10 cellular contexts compared by ENCODE assay signal in the genomic region with DNA sequence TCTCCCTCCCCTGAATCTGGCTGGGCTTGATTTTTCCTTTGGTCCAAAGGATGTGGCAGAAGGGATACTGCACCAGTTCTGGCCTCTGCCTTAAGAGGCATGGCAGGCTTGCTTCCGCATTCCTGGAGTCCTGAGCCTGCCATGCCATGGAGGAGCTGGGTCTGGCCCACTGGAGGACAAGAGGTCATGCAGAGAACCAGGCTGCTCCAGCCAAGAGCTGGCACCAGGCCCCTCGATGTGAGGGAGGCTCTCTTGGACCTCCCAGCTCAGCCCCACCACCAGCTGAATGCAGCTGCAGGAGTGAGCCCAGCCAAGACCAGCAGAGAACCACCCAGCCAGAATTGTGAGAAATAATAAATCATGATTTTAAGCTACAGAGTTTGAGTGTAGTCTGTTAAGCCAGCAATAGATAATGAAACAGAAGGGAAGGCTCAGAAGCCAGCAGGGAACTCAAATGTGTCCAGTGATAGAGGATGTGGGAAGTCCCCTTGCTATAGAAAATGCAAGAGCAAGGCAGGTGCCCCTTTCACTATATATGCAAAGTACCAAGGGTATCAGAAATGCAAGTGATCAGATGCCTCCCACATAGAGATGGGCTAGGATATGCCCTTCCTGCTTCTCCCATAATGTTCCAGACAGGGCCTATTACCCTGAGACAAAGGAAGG.
DNase-seq lines count a peak whose midpoint lies in the region; ATAC-seq and TF ChIP-seq lines count a peak whose summit lies in the region.
"Had no signal": no experiment of that assay in that cellular context is flagged by ENCODE, and none has a peak within 500 bp of the region (broad histone marks: within the 10 kb centered on the region; RNA-seq: fewer than 3 reads in every experiment).

No MANE protein-coding gene starts in this region.

- H3K4me2 ChIP-seq in BLaER1: peak overlapping the region; percentile 77

- H3K9me3 Mint-ChIP-seq in endothelial cell (ENCODE audit: unreplicated experiment): no peaks in the 10 kb centered on the region

- H3K27me3 Mint-ChIP-seq in endothelial cell (ENCODE audit: unreplicated experiment): no peaks in the 10 kb centered on the region

- intact Hi-C loops in esophagus squamous epithelium (cut with DNase I): no loop called here

- H3K27ac Mint-ChIP-seq in endothelial cell (ENCODE audit: unreplicated experiment): no peak overlapping the region

- H3K4me3 ChIP-seq in BLaER1: no peak overlapping the region
- no peak overlapping the region for H3K4me3 ChIP-seq in esophagus squamous epithelium
- H3K4me3 ChIP-seq: dorsolateral prefrontal cortex had no signal

- H3K27ac ChIP-seq in BLaER1 (peak overlapping the region; percentile 20; the same call in 1 of the 2 replicates), esophagus squamous epithelium (no peak overlapping the region)

- ATAC-seq in GM18867 (IDR thresholded peaks at IDR 0.05; ENCODE audit: unreplicated experiment): peak; percentile 46
- ATAC-seq in HG03432 (IDR thresholded peaks at IDR 0.05; ENCODE audit: unreplicated experiment): peak; percentile 43
- ATAC-seq: Panc1 had no signal

- no peak overlapping the region for H3K9ac ChIP-seq in BLaER1

- H3K4me1 ChIP-seq in BLaER1 (peaks cover 56% of the 10 kb centered on the region), esophagus squamous epithelium (peaks cover 8 to 60% (median 27%) of the 10 kb centered on the region in 3 donors)

- no peak for TF ChIP-seq POLR2A in esophagus squamous epithelium (IDR thresholded peaks at IDR 0.05)

- no peaks in the 10 kb centered on the region for H3K36me3 ChIP-seq in BLaER1
- H3K36me3 ChIP-seq in esophagus squamous epithelium: no peaks in the 10 kb centered on the region

- H3K9me3 ChIP-seq in BLaER1 (no peaks in the 10 kb centered on the region), esophagus squamous epithelium (no peaks in the 10 kb centered on the region)

- no peaks in the 10 kb centered on the region for H3K36me3 Mint-ChIP-seq in endothelial cell (ENCODE audit: low read depth, unreplicated experiment)

- H3K4me3 Mint-ChIP-seq in endothelial cell (ENCODE audit: unreplicated experiment): no peak overlapping the region

- H4K20me1 ChIP-seq in BLaER1: no peaks in the 10 kb centered on the region

- DNase-seq in fibroblast of peridontal ligament (ENCODE audit: extremely low read depth) (peak; percentile 9), DMS114 treated with DMSO at 0.1 percent for 48 hours (lab: John Stamatoyannopoulos, UW; ENCODE audit: unreplicated experiment) (no peak), esophagus squamous epithelium (lab: John Stamatoyannopoulos, UW) (no peak), HuH-7 (ENCODE audit: low spot score) (no peak), endothelial cell (ENCODE audit: low spot score) (no peak)

- no peaks in the 10 kb centered on the region for H3K4me1 Mint-ChIP-seq in endothelial cell (ENCODE audit: unreplicated experiment)

- TF ChIP-seq CTCF in esophagus squamous epithelium (IDR thresholded peaks at IDR 0.05): no peak
- no peak for TF ChIP-seq CTCF in endothelial cell (IDR thresholded peaks at IDR 0.05; ENCODE audit: unreplicated experiment)

- no CpG with 5 or more reads among the region's 2 CpGs for WGBS in esophagus squamous epithelium, 2 donors

- H3K27me3 ChIP-seq in BLaER1 (no peaks in the 10 kb centered on the region), esophagus squamous epithelium (no peaks in the 10 kb centered on the region)
- H3K27me3 ChIP-seq: dorsolateral prefrontal cortex had no signal
